ENCODE assay signal across 21 cellular contexts in the genomic region with DNA sequence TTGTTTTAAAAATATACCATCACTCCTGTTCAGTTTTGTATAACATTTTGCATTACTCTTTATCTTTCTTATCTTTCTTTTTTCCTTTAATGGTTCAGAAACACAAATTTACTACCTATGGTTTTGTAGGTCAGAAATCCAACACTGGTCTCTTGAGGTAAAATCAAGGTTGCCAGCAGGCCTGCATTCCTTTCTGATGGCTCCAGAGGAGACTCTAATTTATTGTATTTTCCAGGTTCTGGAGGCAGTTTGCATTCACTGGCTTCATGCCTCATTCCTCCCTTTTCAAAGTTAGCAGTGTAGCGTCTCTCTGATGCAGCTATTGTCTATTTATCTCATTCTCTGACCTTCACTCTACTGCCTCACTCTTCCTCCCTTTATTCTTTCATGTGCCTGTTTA.
"Had no signal": no experiment of that assay in that cellular context is flagged by ENCODE, and none has a peak within 500 bp of the region (broad histone marks: within the 10 kb centered on the region; RNA-seq: fewer than 3 reads in every experiment).

No MANE protein-coding gene starts in this region.

- H3K9me3 ChIP-seq: neutrophil, upper lobe of right lung, vagina had no signal

- ATAC-seq: effector memory CD8-positive, alpha-beta T cell; left ventricle myocardium superior; sciatic nerve; stimulated activated memory B cell treated with anti-CD40 and anti-IgM and Interleukin-4, amounts not matched to agents 10 μg/mL and 1 μg/mL and 100 μg/mL, for 72 hours; upper lobe of right lung had no signal

- DNase-seq: effector memory CD8-positive, alpha-beta T cell; foreskin fibroblast; left ventricle myocardium superior; mesenchymal stem cell; naive B cell; posterior cingulate gyrus; spleen; stimulated activated CD4-positive, alpha-beta T cell treated with anti-CD3 and anti-CD28 coated beads, Interleukin-15, amount 100 ng/mL, for 24 hours; stimulated activated CD4-positive, alpha-beta T cell treated with anti-CD3 and anti-CD28 coated beads, Interleukin-1b, Interleukin-23, amount 100 ng/mL, for 48 hours; stimulated activated CD4-positive, alpha-beta T cell treated with anti-CD3 and anti-CD28 coated beads, Interleukin-4, amount 100 ng/mL, for 24 hours; upper lobe of right lung had no signal

- H3K4me1 ChIP-seq: esophagus muscularis mucosa, spleen, tibial nerve, upper lobe of right lung, vagina had no signal

- H3K27me3 Mint-ChIP-seq: dendritic cell treated with granulocyte-macrophage colony-stimulating factor and Interleukin-4, amounts not matched to agents 40 ng/mL and 50 ng/mL, for 4 days; effector memory CD8-positive, alpha-beta T cell; naive B cell; stimulated activated memory B cell treated with anti-CD40 and anti-IgM and Interleukin-4, amounts not matched to agents 10 μg/mL and 1 μg/mL and 100 μg/mL, for 72 hours; stimulated activated naive CD8-positive, alpha-beta T cell treated with anti-CD3 and anti-CD28 coated beads, Interleukin-15, Interleukin-2, amounts not matched to agents 100 ng/mL and 50 ng/mL, for 24 hours had no signal

- H3K27ac ChIP-seq: epithelial cell of prostate, esophagus muscularis mucosa, neutrophil, spleen, tibial nerve, upper lobe of right lung, vagina had no signal

- H3K4me1 Mint-ChIP-seq: naive B cell; stimulated activated memory B cell treated with anti-CD40 and anti-IgM and Interleukin-4, amounts not matched to agents 10 μg/mL and 1 μg/mL and 100 μg/mL, for 72 hours had no signal

- H3K27ac Mint-ChIP-seq: dendritic cell treated with granulocyte-macrophage colony-stimulating factor and Interleukin-4, amounts not matched to agents 40 ng/mL and 50 ng/mL, for 4 days; effector memory CD8-positive, alpha-beta T cell; naive B cell; stimulated activated memory B cell treated with anti-CD40 and anti-IgM and Interleukin-4, amounts not matched to agents 10 μg/mL and 1 μg/mL and 100 μg/mL, for 72 hours; stimulated activated naive CD8-positive, alpha-beta T cell treated with anti-CD3 and anti-CD28 coated beads, Interleukin-15, Interleukin-2, amounts not matched to agents 100 ng/mL and 50 ng/mL, for 24 hours had no signal

- H3K4me3 ChIP-seq: esophagus muscularis mucosa, lung, spleen, tibial nerve, upper lobe of right lung, vagina had no signal

- H3K36me3 Mint-ChIP-seq: naive B cell; stimulated activated memory B cell treated with anti-CD40 and anti-IgM and Interleukin-4, amounts not matched to agents 10 μg/mL and 1 μg/mL and 100 μg/mL, for 72 hours had no signal

- H3K4me3 Mint-ChIP-seq: dendritic cell treated with granulocyte-macrophage colony-stimulating factor and Interleukin-4, amounts not matched to agents 40 ng/mL and 50 ng/mL, for 4 days; effector memory CD8-positive, alpha-beta T cell; naive B cell; stimulated activated memory B cell treated with anti-CD40 and anti-IgM and Interleukin-4, amounts not matched to agents 10 μg/mL and 1 μg/mL and 100 μg/mL, for 72 hours; stimulated activated naive CD8-positive, alpha-beta T cell treated with anti-CD3 and anti-CD28 coated beads, Interleukin-15, Interleukin-2, amounts not matched to agents 100 ng/mL and 50 ng/mL, for 24 hours had no signal

- H3K36me3 ChIP-seq: esophagus muscularis mucosa, neutrophil, spleen, tibial nerve, upper lobe of right lung, vagina had no signal

- H3K27me3 ChIP-seq: esophagus muscularis mucosa, neutrophil, spleen, tibial nerve, upper lobe of right lung, vagina had no signal
